Comparison of ENCODE assay signal across 25 cellular contexts in the genomic region with DNA sequence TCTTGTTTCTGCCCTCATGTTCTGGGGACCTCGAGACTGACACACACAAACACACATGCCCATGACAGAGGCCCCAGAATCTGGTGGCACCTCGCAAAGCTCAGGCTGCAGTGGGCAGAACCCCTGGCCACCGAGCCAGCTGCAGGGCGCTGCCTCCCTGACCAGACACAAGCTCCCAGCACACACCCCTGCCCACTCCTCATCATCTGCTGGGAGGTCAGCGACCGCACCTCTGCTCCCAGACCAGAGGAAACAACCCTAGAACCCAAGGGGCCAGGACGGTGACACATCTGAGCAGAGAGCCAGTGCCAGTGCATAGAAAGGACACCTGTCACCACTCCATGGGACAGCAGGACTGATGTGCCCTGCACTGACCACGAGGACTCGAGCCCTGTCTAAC.
"Had no signal": no experiment of that assay in that cellular context is flagged by ENCODE, and none has a peak within 500 bp of the region (broad histone marks: within the 10 kb centered on the region; RNA-seq: fewer than 3 reads in every experiment).

No MANE protein-coding gene starts in this region.

- H2AFZ ChIP-seq: hepatocyte had no signal

- H3K36me3 ChIP-seq: colonic mucosa, lower lobe of right lung had no signal

- DNase-seq: colonic mucosa; cortex of kidney; effector CD8-positive, alpha-beta T cell; effector memory CD8-positive, alpha-beta T cell; endodermal cell; erythroblast; esophagus squamous epithelium; foreskin fibroblast; foreskin melanocyte; gastrocnemius medialis; hypothalamus; immature natural killer cell; kidney glomerular epithelial cell; left colon; left ventricle myocardium inferior; lower lobe of right lung; mesenchymal stem cell; mucosa of descending colon had no signal

- H3K4me1 ChIP-seq: colonic mucosa had no signal

- H3K27me3 ChIP-seq: colonic mucosa, esophagus squamous epithelium, gastrocnemius medialis, heart left ventricle, hepatocyte had no signal

- H3K27ac ChIP-seq: colonic mucosa, epithelial cell of prostate, esophagus squamous epithelium, gastrocnemius medialis, heart left ventricle, hepatocyte, left ventricle myocardium inferior, lower lobe of right lung had no signal

- H3K4me2 ChIP-seq: hepatocyte had no signal

- ATAC-seq: effector memory CD8-positive, alpha-beta T cell; esophagus mucosa; gastrocnemius medialis; heart left ventricle; left colon; left lobe of liver; lower lobe of right lung; mucosa of descending colon had no signal

- H3K9me3 ChIP-seq: colonic mucosa, esophagus squamous epithelium, gastrocnemius medialis, heart left ventricle, left ventricle myocardium inferior, lower lobe of right lung, mucosa of descending colon had no signal

- FAIRE-seq: endometrium, kidney had no signal

- H3K4me3 ChIP-seq: colonic mucosa, esophagus squamous epithelium, gastrocnemius medialis, heart left ventricle, hepatocyte, left ventricle myocardium inferior, lower lobe of right lung, mucosa of descending colon had no signal
